In the genomic region with DNA sequence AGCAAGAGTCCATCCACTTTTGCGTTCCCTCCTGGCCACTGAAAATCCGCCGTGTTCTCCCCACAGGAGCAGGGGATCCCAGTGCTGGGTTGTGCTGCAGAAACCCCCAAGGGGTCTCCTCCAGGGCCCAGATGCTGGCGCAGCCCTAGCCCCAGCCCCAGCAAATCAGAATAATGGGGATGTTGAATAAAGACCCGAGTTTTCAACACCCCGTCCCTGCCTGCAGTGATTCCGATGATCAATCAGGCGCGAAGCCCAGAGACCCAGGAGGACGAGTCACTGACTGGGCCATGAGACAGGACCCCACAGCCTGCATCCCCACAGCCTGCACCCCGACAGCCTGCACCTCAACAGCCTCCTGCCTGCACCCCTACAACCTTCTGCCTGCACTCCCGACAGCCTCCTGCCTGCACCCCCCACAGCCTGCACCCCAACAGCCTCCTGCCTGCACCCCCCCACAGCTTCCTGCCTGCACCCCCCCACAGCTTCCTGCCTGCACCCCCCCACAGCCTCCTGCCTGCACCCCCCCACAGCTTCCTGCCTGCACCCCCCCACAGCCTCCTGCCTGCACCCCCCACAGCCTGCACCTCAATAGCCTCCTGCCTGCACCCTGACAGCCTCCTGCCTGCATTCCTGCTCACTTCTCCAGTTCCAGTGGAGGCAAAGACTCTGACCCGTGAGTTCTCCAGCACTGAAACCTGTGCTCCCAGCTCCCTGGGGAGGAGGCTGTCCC, we compare ENCODE assay signal across 30 cellular contexts.
"Had no signal": no experiment of that assay in that cellular context is flagged by ENCODE, and none has a peak within 500 bp of the region (broad histone marks: within the 10 kb centered on the region; RNA-seq: fewer than 3 reads in every experiment).

No MANE protein-coding gene starts in this region.

- H3K9me3 ChIP-seq: heart left ventricle, lower lobe of right lung, mucosa of descending colon, neutrophil, prostate gland, thoracic aorta, vagina had no signal

- H3K36me3 Mint-ChIP-seq: activated CD4-positive, alpha-beta memory T cell treated with anti-CD3 and anti-CD28 coated beads for 36 hours; activated naive CD4-positive, alpha-beta T cell treated with anti-CD3 and anti-CD28 coated beads, Interleukin-2, amount 50 U/mL, for 72 hours; immature natural killer cell had no signal

- H3K4me1 ChIP-seq: lower lobe of right lung, prostate gland had no signal

- H3K4me3 ChIP-seq: heart left ventricle, lower lobe of right lung, mucosa of descending colon, prostate gland, skin epidermis, thoracic aorta, vagina had no signal

- H3K27ac ChIP-seq: heart left ventricle, lower lobe of right lung, neutrophil, prostate gland, skin epidermis, thoracic aorta had no signal

- H3K27ac Mint-ChIP-seq: activated CD4-positive, alpha-beta memory T cell treated with anti-CD3 and anti-CD28 coated beads for 36 hours; activated CD4-positive, alpha-beta T cell treated with anti-CD3 and anti-CD28 coated beads, Interleukin-2, amount 10 ng/mL, durations not matched to agents 24 days and 14 days; activated naive CD4-positive, alpha-beta T cell treated with anti-CD3 and anti-CD28 coated beads, Interleukin-2, amount 50 U/mL, for 72 hours; activated T-helper 17 cell treated with anti-CD3 and anti-CD28 coated beads, Interleukin-2, amount 50 U/mL, for 72 hours; immature natural killer cell; stimulated activated naive CD8-positive, alpha-beta T cell treated with anti-CD3 and anti-CD28 coated beads, Interleukin-15, Interleukin-2, amounts not matched to agents 100 ng/mL and 50 ng/mL, for 24 hours; T-helper 17 cell had no signal

- H3K4me3 Mint-ChIP-seq: activated CD4-positive, alpha-beta memory T cell treated with anti-CD3 and anti-CD28 coated beads for 36 hours; activated CD4-positive, alpha-beta T cell treated with anti-CD3 and anti-CD28 coated beads, Interleukin-2, amount 10 ng/mL, durations not matched to agents 24 days and 14 days; activated T-cell treated with anti-CD3 and anti-CD28 coated beads, Interleukin-2, amount 50 U/mL, for 4 hours; activated T-helper 17 cell treated with anti-CD3 and anti-CD28 coated beads, Interleukin-2, amount 50 U/mL, for 72 hours; central memory CD8-positive, alpha-beta T cell; immature natural killer cell; nephron; stimulated activated naive CD8-positive, alpha-beta T cell treated with anti-CD3 and anti-CD28 coated beads, Interleukin-15, Interleukin-2, amounts not matched to agents 100 ng/mL and 50 ng/mL, for 24 hours; T-helper 17 cell had no signal

- H3K4me1 Mint-ChIP-seq: activated CD4-positive, alpha-beta T cell treated with anti-CD3 and anti-CD28 coated beads, Interleukin-2, amount 10 ng/mL, durations not matched to agents 24 days and 14 days; activated T-helper 17 cell treated with anti-CD3 and anti-CD28 coated beads, Interleukin-2, amount 50 U/mL, for 72 hours; immature natural killer cell had no signal

- H3K36me3 ChIP-seq: heart left ventricle, lower lobe of right lung, neutrophil, prostate gland, thoracic aorta, vagina had no signal

- H3K27me3 ChIP-seq: heart left ventricle, vagina had no signal

- DNase-seq: activated CD4-positive, alpha-beta memory T cell treated with anti-CD3 and anti-CD28 coated beads for 36 hours; activated CD4-positive, alpha-beta T cell treated with anti-CD3 and anti-CD28 coated beads, Interleukin-2, amount 10 ng/mL, durations not matched to agents 24 days and 14 days; activated CD4-positive, CD25-positive, alpha-beta regulatory T cell treated with anti-CD3 and anti-CD28 coated beads, Interleukin-2, amount 50 U/mL, for 72 hours; activated gamma-delta T cell treated with Interleukin-2 at 50 U/mL for 16 hours; activated T-cell treated with anti-CD3 and anti-CD28 coated beads, Interleukin-2, amount 50 U/mL, for 4 hours; dermis blood vessel endothelial cell; effector memory CD4-positive, alpha-beta T cell; foreskin fibroblast; heart left ventricle; hypothalamus; immature natural killer cell; kidney; left colon; lower lobe of right lung; mucosa of descending colon; retina; stimulated activated CD4-positive, alpha-beta T cell treated with anti-CD3 and anti-CD28 coated beads, Interleukin-12 subunit alpha, Interleukin-12 subunit beta, amount 100 ng/mL, for 4 hours; stimulated activated CD4-positive, alpha-beta T cell treated with anti-CD3 and anti-CD28 coated beads, Interleukin-4, amount 100 ng/mL, for 1 hour; T-helper 17 cell; T1000 had no signal

- H3K9me3 Mint-ChIP-seq: activated CD4-positive, alpha-beta memory T cell treated with anti-CD3 and anti-CD28 coated beads for 36 hours; activated CD4-positive, alpha-beta T cell treated with anti-CD3 and anti-CD28 coated beads, Interleukin-2, amount 10 ng/mL, durations not matched to agents 24 days and 14 days; activated naive CD4-positive, alpha-beta T cell treated with anti-CD3 and anti-CD28 coated beads, Interleukin-2, amount 50 U/mL, for 72 hours; activated T-cell treated with anti-CD3 and anti-CD28 coated beads, Interleukin-2, amount 50 U/mL, for 4 hours; activated T-helper 17 cell treated with anti-CD3 and anti-CD28 coated beads, Interleukin-2, amount 50 U/mL, for 72 hours; central memory CD8-positive, alpha-beta T cell; immature natural killer cell; stimulated activated naive CD8-positive, alpha-beta T cell treated with anti-CD3 and anti-CD28 coated beads, Interleukin-15, Interleukin-2, amounts not matched to agents 100 ng/mL and 50 ng/mL, for 24 hours had no signal

- H3K27me3 Mint-ChIP-seq: activated CD4-positive, alpha-beta memory T cell treated with anti-CD3 and anti-CD28 coated beads for 36 hours; central memory CD8-positive, alpha-beta T cell; stimulated activated naive CD8-positive, alpha-beta T cell treated with anti-CD3 and anti-CD28 coated beads, Interleukin-15, Interleukin-2, amounts not matched to agents 100 ng/mL and 50 ng/mL, for 24 hours had no signal

- ATAC-seq: activated naive CD4-positive, alpha-beta T cell treated with anti-CD3 and anti-CD28 coated beads, Interleukin-2, amount 50 U/mL, for 72 hours; activated T-cell treated with anti-CD3 and anti-CD28 coated beads, Interleukin-2, amount 50 U/mL, for 4 hours; activated T-helper 17 cell treated with anti-CD3 and anti-CD28 coated beads, Interleukin-2, amount 50 U/mL, for 72 hours; heart left ventricle; left colon; lower lobe of right lung; mucosa of descending colon; T-helper 17 cell had no signal
